ENCODE assay signal across 1 cellular context in the genomic region with DNA sequence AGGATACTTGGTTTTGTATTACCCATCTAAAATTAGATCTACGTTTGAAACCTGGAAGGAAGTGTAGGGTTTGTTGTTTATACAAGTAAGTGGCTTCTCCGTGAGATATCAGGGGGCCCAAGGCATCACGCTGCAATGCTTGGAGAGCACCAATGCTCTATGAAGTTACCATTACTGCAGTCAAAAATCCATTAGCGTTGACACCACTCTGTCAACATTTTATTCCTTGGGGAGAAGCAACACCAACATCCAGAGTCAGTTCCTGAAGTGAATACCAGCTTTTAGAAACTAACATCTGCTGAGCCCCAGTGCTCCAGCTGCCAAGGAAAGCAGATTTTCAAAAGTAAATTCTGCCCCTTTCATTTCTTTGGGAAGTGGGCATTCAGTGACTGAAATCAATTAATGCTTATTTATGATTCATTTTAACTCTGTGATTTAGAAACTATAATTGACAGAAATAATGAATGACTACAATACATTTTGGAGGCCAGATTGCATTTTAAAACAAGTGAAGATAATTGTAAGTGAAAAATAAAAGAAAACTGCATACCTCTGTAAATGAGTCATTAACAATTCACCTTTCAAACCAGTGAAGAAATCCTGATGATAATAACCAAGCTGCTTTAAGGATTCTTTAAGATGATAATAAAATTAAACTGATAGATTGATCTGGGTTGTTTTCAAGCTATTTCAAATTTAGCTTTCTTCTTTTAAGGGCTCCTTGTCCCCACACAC.
TF ChIP-seq lines count a peak whose summit lies in the region.

No MANE protein-coding gene starts in this region.

TF ChIP-seq in GM23338, 12 proteins besides CTCF, POLR2A, EP300 and RAD21 (continued from another document):
- TF ChIP-seq, protein P1, sequence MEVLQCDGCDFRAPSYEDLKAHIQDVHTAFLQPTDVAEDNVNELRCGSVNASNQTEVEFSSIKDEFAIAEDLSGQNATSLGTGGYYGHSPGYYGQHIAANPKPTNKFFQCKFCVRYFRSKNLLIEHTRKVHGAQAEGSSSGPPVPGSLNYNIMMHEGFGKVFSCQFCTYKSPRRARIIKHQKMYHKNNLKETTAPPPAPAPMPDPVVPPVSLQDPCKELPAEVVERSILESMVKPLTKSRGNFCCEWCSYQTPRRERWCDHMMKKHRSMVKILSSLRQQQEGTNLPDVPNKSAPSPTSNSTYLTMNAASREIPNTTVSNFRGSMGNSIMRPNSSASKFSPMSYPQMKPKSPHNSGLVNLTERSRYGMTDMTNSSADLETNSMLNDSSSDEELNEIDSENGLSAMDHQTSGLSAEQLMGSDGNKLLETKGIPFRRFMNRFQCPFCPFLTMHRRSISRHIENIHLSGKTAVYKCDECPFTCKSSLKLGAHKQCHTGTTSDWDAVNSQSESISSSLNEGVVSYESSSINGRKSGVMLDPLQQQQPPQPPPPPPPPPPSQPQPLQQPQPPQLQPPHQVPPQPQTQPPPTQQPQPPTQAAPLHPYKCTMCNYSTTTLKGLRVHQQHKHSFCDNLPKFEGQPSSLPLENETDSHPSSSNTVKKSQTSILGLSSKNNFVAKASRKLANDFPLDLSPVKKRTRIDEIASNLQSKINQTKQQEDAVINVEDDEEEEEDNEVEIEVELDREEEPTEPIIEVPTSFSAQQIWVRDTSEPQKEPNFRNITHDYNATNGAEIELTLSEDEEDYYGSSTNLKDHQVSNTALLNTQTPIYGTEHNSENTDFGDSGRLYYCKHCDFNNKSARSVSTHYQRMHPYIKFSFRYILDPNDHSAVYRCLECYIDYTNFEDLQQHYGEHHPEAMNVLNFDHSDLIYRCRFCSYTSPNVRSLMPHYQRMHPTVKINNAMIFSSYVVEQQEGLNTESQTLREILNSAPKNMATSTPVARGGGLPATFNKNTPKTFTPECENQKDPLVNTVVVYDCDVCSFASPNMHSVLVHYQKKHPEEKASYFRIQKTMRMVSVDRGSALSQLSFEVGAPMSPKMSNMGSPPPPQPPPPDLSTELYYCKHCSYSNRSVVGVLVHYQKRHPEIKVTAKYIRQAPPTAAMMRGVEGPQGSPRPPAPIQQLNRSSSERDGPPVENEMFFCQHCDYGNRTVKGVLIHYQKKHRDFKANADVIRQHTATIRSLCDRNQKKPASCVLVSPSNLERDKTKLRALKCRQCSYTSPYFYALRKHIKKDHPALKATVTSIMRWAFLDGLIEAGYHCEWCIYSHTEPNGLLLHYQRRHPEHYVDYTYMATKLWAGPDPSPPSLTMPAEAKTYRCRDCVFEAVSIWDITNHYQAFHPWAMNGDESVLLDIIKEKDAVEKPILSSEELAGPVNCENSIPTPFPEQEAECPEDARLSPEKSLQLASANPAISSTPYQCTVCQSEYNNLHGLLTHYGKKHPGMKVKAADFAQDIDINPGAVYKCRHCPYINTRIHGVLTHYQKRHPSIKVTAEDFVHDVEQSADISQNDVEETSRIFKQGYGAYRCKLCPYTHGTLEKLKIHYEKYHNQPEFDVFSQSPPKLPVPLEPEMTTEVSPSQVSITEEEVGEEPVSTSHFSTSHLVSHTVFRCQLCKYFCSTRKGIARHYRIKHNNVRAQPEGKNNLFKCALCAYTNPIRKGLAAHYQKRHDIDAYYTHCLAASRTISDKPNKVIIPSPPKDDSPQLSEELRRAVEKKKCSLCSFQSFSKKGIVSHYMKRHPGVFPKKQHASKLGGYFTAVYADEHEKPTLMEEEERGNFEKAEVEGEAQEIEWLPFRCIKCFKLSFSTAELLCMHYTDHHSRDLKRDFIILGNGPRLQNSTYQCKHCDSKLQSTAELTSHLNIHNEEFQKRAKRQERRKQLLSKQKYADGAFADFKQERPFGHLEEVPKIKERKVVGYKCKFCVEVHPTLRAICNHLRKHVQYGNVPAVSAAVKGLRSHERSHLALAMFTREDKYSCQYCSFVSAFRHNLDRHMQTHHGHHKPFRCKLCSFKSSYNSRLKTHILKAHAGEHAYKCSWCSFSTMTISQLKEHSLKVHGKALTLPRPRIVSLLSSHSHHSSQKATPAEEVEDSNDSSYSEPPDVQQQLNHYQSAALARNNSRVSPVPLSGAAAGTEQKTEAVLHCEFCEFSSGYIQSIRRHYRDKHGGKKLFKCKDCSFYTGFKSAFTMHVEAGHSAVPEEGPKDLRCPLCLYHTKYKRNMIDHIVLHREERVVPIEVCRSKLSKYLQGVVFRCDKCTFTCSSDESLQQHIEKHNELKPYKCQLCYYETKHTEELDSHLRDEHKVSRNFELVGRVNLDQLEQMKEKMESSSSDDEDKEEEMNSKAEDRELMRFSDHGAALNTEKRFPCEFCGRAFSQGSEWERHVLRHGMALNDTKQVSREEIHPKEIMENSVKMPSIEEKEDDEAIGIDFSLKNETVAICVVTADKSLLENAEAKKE (CRISPR knock-in tag; IDR thresholded peaks at IDR 0.05): no peak
- TF ChIP-seq, protein P2, sequence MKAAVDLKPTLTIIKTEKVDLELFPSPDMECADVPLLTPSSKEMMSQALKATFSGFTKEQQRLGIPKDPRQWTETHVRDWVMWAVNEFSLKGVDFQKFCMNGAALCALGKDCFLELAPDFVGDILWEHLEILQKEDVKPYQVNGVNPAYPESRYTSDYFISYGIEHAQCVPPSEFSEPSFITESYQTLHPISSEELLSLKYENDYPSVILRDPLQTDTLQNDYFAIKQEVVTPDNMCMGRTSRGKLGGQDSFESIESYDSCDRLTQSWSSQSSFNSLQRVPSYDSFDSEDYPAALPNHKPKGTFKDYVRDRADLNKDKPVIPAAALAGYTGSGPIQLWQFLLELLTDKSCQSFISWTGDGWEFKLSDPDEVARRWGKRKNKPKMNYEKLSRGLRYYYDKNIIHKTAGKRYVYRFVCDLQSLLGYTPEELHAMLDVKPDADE (IDR thresholded peaks at IDR 0.05): no peak
- TF ChIP-seq ZNF331 (CRISPR knock-in tag; IDR thresholded peaks at IDR 0.05; ENCODE audit: low read depth): no peak
- no peak for TF ChIP-seq EZH2 (IDR thresholded peaks at IDR 0.05; ENCODE audit: low read depth, unreplicated experiment)
- no peak for TF ChIP-seq EZH2phosphoT487 (IDR thresholded peaks at IDR 0.05; ENCODE audit: unreplicated experiment)
- no peak for TF ChIP-seq STAT1 (IDR thresholded peaks at IDR 0.05; ENCODE audit: unreplicated experiment)
- TF ChIP-seq NANOG (IDR thresholded peaks at IDR 0.05; ENCODE audit: borderline replicate concordance): no peak
- TF ChIP-seq POLR2AphosphoS5 (IDR thresholded peaks at IDR 0.05; ENCODE audit: low read depth): no peak
TF ChIP-seq in GM23338: peak in this region for 0.
